ENCODE assay signal across 7 cellular contexts in genomic region chr9:134390947-134391318, GRCh38.
DNase-seq lines count a peak whose midpoint lies in the region; ATAC-seq and TF ChIP-seq lines count a peak whose summit lies in the region.

No MANE protein-coding gene starts in this region.

- H3K27ac ChIP-seq in OCI-LY3 (ENCODE audit: low read length) = peak overlapping the region; percentile 95
- H3K27ac ChIP-seq in skin epidermis = peak overlapping the region in 20 of 21 experiments; percentile 30 to 96 (median 70)
- no peak overlapping the region for H3K27ac ChIP-seq in right cardiac atrium (ENCODE audit: low read length)

- no peaks in the 10 kb centered on the region for H3K36me3 ChIP-seq in OCI-LY3 (replicated peaks; ENCODE audit: low read depth, low read length)

- no peak for DNase-seq in NCI-H2107 treated with DMSO at 0.1 percent for 48 hours (lab: John Stamatoyannopoulos, UW; ENCODE audit: unreplicated experiment)
- DNase-seq in NOMO-1 treated with DMSO at 0.1 percent for 48 hours (lab: John Stamatoyannopoulos, UW; ENCODE audit: unreplicated experiment) = no peak
- DNase-seq in right cardiac atrium = no peak

- H3K9me3 ChIP-seq in OCI-LY3 (ENCODE audit: insufficient read depth, low read length) (no peaks in the 10 kb centered on the region), right cardiac atrium (ENCODE audit: control insufficient read depth, low read length) (no peaks in the 10 kb centered on the region)

- no peak for TF ChIP-seq CTCF in OCI-LY3 (IDR thresholded peaks at IDR 0.05; ENCODE audit: low read depth, low read length)

- H3K27me3 ChIP-seq in OCI-LY3 (ENCODE audit: low read depth, low read length) (no peaks in the 10 kb centered on the region), right cardiac atrium (ENCODE audit: control insufficient read depth, insufficient read depth) (no peaks in the 10 kb centered on the region)

- no peaks in the 10 kb centered on the region for H4K20me1 ChIP-seq in OCI-LY3 (ENCODE audit: insufficient read depth, low read length)

- H3K4me3 ChIP-seq in OCI-LY3 (ENCODE audit: low read length) (peak overlapping the region; percentile 93), skin epidermis (no peak overlapping the region), right cardiac atrium (ENCODE audit: low read length) (no peak overlapping the region)

- peak overlapping the region; percentile 81; the same call in 1 of the 2 replicates for H3K9ac ChIP-seq in OCI-LY3 (ENCODE audit: low read length)

- intact Hi-C loops in right cardiac atrium (cut with DNase I) = no loop called here

- peak; percentile 38 for ATAC-seq in GM18907 (IDR thresholded peaks at IDR 0.05; ENCODE audit: unreplicated experiment)
- peak; percentile 17 for ATAC-seq in GM21825 (IDR thresholded peaks at IDR 0.05; ENCODE audit: unreplicated experiment)
- no peak for ATAC-seq in right cardiac atrium

- H3K4me1 ChIP-seq in OCI-LY3 (ENCODE audit: low read length) = peaks cover 68% of the 10 kb centered on the region
- peaks cover 40% of the 10 kb centered on the region for H3K4me1 ChIP-seq in right cardiac atrium (ENCODE audit: control insufficient read depth, insufficient read depth, low read length)

- H2AFZ ChIP-seq in OCI-LY3 (ENCODE audit: low read depth, low read length) = no peak overlapping the region

- peak overlapping the region; percentile 96 for H3K4me2 ChIP-seq in OCI-LY3 (ENCODE audit: low read length)

- WGBS in right cardiac atrium = 83% methylated on average over 11 of the region's 11 CpGs

- H3K79me2 ChIP-seq in OCI-LY3 (ENCODE audit: low read length) = peaks cover 53% of the 10 kb centered on the region

Comparison
In these comparisons a context has a peak if more than half of its experiments do, and no peak if none do; other contexts are left out.
1. ATAC-seq: peak in GM18907 (single experiment) and GM21825 (single experiment); none in right cardiac atrium (0 of 2).